In genomic region chr2:223797073-223797472, GRCh38 we compare ENCODE assay signal across 13 cellular contexts. TPM values are rescaled to one million over a fixed set of nuclear protein-coding genes. Genes with fewer than 3 reads are reported as not detected.
DNase-seq lines count a peak whose midpoint lies in the region; ATAC-seq, FAIRE-seq and TF ChIP-seq lines count a peak whose summit lies in the region.
"Had no signal": no experiment of that assay in that cellular context is flagged by ENCODE, and none has a peak within 500 bp of the region (broad histone marks: within the 10 kb centered on the region; RNA-seq: fewer than 3 reads in every experiment).

No MANE protein-coding gene starts in this region.

- H3K4me1 ChIP-seq in HepG2 (ENCODE audit: insufficient read depth, low read length) (peaks cover 11% of the 10 kb centered on the region; the same call in 1 of the 2 replicates), right lobe of liver (no peaks in the 10 kb centered on the region), lower lobe of right lung (no peaks in the 10 kb centered on the region)

- H3K9ac ChIP-seq in HepG2 (ENCODE audit: insufficient read depth, low read depth, low read length) = no peak overlapping the region

- no peaks in the 10 kb centered on the region for H3K9me3 ChIP-seq in HepG2 (ENCODE audit: low read length)
- no peaks in the 10 kb centered on the region for H3K9me3 ChIP-seq in right lobe of liver
- peaks cover 6% of the 10 kb centered on the region for H3K9me3 ChIP-seq in lower lobe of right lung
- H3K9me3 ChIP-seq: tibial artery had no signal

- H3K36me3 ChIP-seq in HepG2 (replicated peaks in 1 of 2; ENCODE audit: control insufficient read depth in 1 of 2, insufficient read depth in 2 of 2, low read length in 2 of 2) (no peaks in the 10 kb centered on the region), right lobe of liver (no peaks in the 10 kb centered on the region), brain microvascular endothelial cell (replicated peaks) (no peaks in the 10 kb centered on the region), lower lobe of right lung (no peaks in the 10 kb centered on the region)
- H3K36me3 ChIP-seq: tibial artery had no signal

- no peak for TF ChIP-seq CTCF in HepG2 (CRISPR knock-in tag; IDR thresholded peaks at IDR 0.05)
- no peak for TF ChIP-seq CTCF in right lobe of liver (IDR thresholded peaks at IDR 0.05)
- no peak for TF ChIP-seq CTCF in brain microvascular endothelial cell (IDR thresholded peaks at IDR 0.05; ENCODE audit: low read depth, low read length, missing control alignments)
- TF ChIP-seq CTCF in lower lobe of right lung (IDR thresholded peaks at IDR 0.05) = no peak

- H3K27ac ChIP-seq in HepG2 (ENCODE audit: extremely low read length, insufficient read depth, low read length) (no peak overlapping the region), right lobe of liver (no peak overlapping the region), brain microvascular endothelial cell (peak overlapping the region; percentile 34), lower lobe of right lung (peak overlapping the region; percentile 24)
- H3K27ac ChIP-seq: tibial artery had no signal

- no peaks in the 10 kb centered on the region for H4K20me1 ChIP-seq in HepG2 (ENCODE audit: insufficient read depth, low read length)

- in situ Hi-C loops in HepG2 (cut with HindIII; ENCODE audit: extremely low pct_ligation_motif_present, low pct_unique_long_range_greater_than_20kb) (loop anchor here (10.0 to 25.0 kb wide), 3 partner anchors 102 to 835 kb away; no protein-coding TSS in a partner anchor), brain microvascular endothelial cell (cut with HindIII; ENCODE audit: low pct_ligation_motif_present, low sequenced_read_pairs) (no loop called here)

- ATAC-seq in HepG2 (no peak), right lobe of liver (no peak), lower lobe of right lung (no peak)

- POLR2A ChIA-PET in HepG2 (lab: Yijun Ruan, JAX) = no interaction called here

- no peak for TF ChIP-seq EP300 in HepG2 (IDR thresholded peaks at IDR 0.05; ENCODE audit: low read depth in 2 of 2, low read length in 2 of 2)
- TF ChIP-seq EP300 in HepG2 (CRISPR knock-in tag; IDR thresholded peaks at IDR 0.05; ENCODE audit: borderline replicate concordance) = no peak

- no peak for TF ChIP-seq RAD21 in HepG2 (CRISPR knock-in tag; IDR thresholded peaks at IDR 0.05)

- FAIRE-seq in HepG2 (lab: Jason Lieb, UNC) (peak; percentile 28), urothelium cell line (lab: Jason Lieb, UNC) (no peak)

- no peaks in the 10 kb centered on the region for H3K27me3 ChIP-seq in HepG2 (ENCODE audit: control insufficient read depth in 1 of 2, insufficient read depth in 2 of 2, low read length in 2 of 2)
- H3K27me3 ChIP-seq in right lobe of liver = no peaks in the 10 kb centered on the region
- H3K27me3 ChIP-seq in brain microvascular endothelial cell (replicated peaks) = no peaks in the 10 kb centered on the region
- no peaks in the 10 kb centered on the region for H3K27me3 ChIP-seq in lower lobe of right lung (ENCODE audit: low read depth)
- H3K27me3 ChIP-seq: tibial artery had no signal

- CTCF ChIA-PET in HepG2 (lab: Yijun Ruan, JAX; ENCODE audit: low intra/inter-chr PET ratio, low total read pairs) = interaction anchor here (1.9 to 2.0 kb wide), 2 partner anchors 70 to 105 kb away, joined by 6 to 22 read pairs; no protein-coding TSS in a partner anchor

- no peak overlapping the region for H2AFZ ChIP-seq in HepG2 (ENCODE audit: low read length)

- no TSS peak for BruUV-seq in HepG2 (replicated peaks; lab: Mats Ljungman, UMichigan)

- 92% methylated on average over 6 of the region's 6 CpGs for WGBS in HepG2 (ENCODE audit: low lambda C conversion rate)
- 77% methylated on average over 6 of the region's 6 CpGs for WGBS in right lobe of liver (ENCODE audit: insufficient coverage, low coverage, low lambda C conversion rate, missing lambda C conversion rate)

- peaks cover 2% of the 10 kb centered on the region for H3K79me2 ChIP-seq in HepG2 (ENCODE audit: insufficient read depth, low read length)

- intact Hi-C loops in HepG2 (cut with micrococcal nuclease; ENCODE audit: unreplicated experiment) (no loop called here), right lobe of liver (cut with DNase I) (no loop called here), lower lobe of right lung (cut with DNase I) (no loop called here)

- H3K4me2 ChIP-seq in HepG2 (ENCODE audit: low read depth, low read length) = no peak overlapping the region

- DNase-seq in HepG2 (ENCODE audit: low spot score) (no peak), right lobe of liver (no peak), brain microvascular endothelial cell (peak; percentile 80), lower lobe of right lung (no peak), urothelium cell line (ENCODE audit: low spot score) (peak; percentile 55)
- no peak for DNase-seq in activated naive CD4-positive, alpha-beta T cell (lab: John Stamatoyannopoulos, UW)
- DNase-seq in stimulated activated CD4-positive, alpha-beta T cell treated with anti-CD3 and anti-CD28 coated beads, Interleukin-15, amount 100 ng/mL, for 24 hours = no peak
- no peak for DNase-seq in stimulated activated CD4-positive, alpha-beta T cell treated with anti-CD3 and anti-CD28 coated beads, Interleukin-4, amount 100 ng/mL, for 1 hour
- DNase-seq: effector CD8-positive, alpha-beta T cell; NCI-H187; retina; tibial artery had no signal

- no peak for TF ChIP-seq POLR2A in HepG2 (IDR thresholded peaks at IDR 0.05; ENCODE audit: insufficient read depth in 1 of 2, low read depth in 2 of 2, low read length in 2 of 2)
- TF ChIP-seq POLR2A in right lobe of liver (IDR thresholded peaks at IDR 0.05) = no peak

- H3K4me3 ChIP-seq in HepG2 (replicated peaks in 1 of 3; ENCODE audit: insufficient read depth in 1 of 3, low read depth in 2 of 3, low read length in 3 of 3) = no peak overlapping the region
- no peak overlapping the region for H3K4me3 ChIP-seq in right lobe of liver
- no peak overlapping the region for H3K4me3 ChIP-seq in brain microvascular endothelial cell (ENCODE audit: low read depth, low read length)
- no peak overlapping the region for H3K4me3 ChIP-seq in lower lobe of right lung
- H3K4me3 ChIP-seq: GM12878, tibial artery had no signal

TF ChIP-seq in HepG2, 621 proteins besides CTCF, POLR2A, EP300 and RAD21 (continues in another document):
- no peak for TF ChIP-seq ZNF230 (CRISPR knock-in tag; IDR thresholded peaks at IDR 0.05)
- TF ChIP-seq ZNF280D (CRISPR knock-in tag; IDR thresholded peaks at IDR 0.05) = no peak

RNA-seq across cellular contexts. Expression of gene AP1S3, which starts 40.3 kb away (rescaled TPM):
- total RNA-seq in HepG2 (2016; rRNA removed; fragmentation: Illumina TruSeq; extraction: Trizol) (16.3 and 26.3 TPM in 2 replicates), right lobe of liver (10 to 100 TPM in 1 of 6 experiments, 1 to 10 TPM in 5; 1.3 to 12.7 (median 3.2) TPM), lower lobe of right lung (6.4 TPM)
- 6.3 and 6.8 TPM in 2 replicates for total RNA-seq in HepG2 (2016; cell fraction: cytosol; rRNA removed; fragmentation: Illumina TruSeq; extraction: Trizol; ENCODE audit: low read depth)
- total RNA-seq in HepG2 (2016; cell fraction: insoluble cytoplasmic fraction; rRNA removed; fragmentation: Illumina TruSeq; extraction: Trizol) = 16.9 and 26.4 TPM in 2 replicates
- 10.6 and 12.4 TPM in 2 replicates for total RNA-seq in HepG2 (2016; cell fraction: membrane; rRNA removed; fragmentation: Illumina TruSeq; extraction: Trizol)
- total RNA-seq in HepG2 (2016; cell fraction: nucleus; rRNA removed; fragmentation: Illumina TruSeq; extraction: Trizol) = 10.5 and 13.1 TPM in 2 replicates
- polyA plus RNA-seq in HepG2 (2011; rRNA removed) = 2.9 and 3.0 TPM in 2 replicates
- polyA plus RNA-seq in HepG2 (2011; cell fraction: cytosol; rRNA removed) = 2.0 and 2.4 TPM in 2 replicates
- polyA plus RNA-seq in HepG2 (2011; cell fraction: nucleus; rRNA removed) = 1.2 TPM in 2 replicates
- 2.1 and 3.0 TPM in 2 replicates for polyA plus RNA-seq in HepG2 (2012)
- 1.8 and 2.4 TPM in 2 replicates for polyA plus RNA-seq in HepG2 (2016; cell fraction: cytosol; fragmentation: Illumina TruSeq; extraction: Trizol; ENCODE audit: low read depth)
- polyA plus RNA-seq in HepG2 (2016; cell fraction: insoluble cytoplasmic fraction; fragmentation: Illumina TruSeq; extraction: Trizol; ENCODE audit: low read depth) = 17.8 and 18.6 TPM in 2 replicates
- polyA plus RNA-seq in HepG2 (2016; cell fraction: membrane; fragmentation: Illumina TruSeq; extraction: Trizol; ENCODE audit: low read depth) = 4.3 and 5.4 TPM in 2 replicates
- 8.0 and 11.0 TPM in 2 replicates for polyA plus RNA-seq in HepG2 (2016; cell fraction: nucleus; fragmentation: Illumina TruSeq; extraction: Trizol; ENCODE audit: insufficient read depth, low read depth)
- 3.3 and 6.3 TPM in 2 replicates for polyA minus RNA-seq in HepG2 (2011; rRNA and poly(A)+ RNA removed; ENCODE audit: low replicate concordance)
- 3.7 and 4.2 TPM in 2 replicates for polyA minus RNA-seq in HepG2 (2011; cell fraction: cytosol; rRNA and poly(A)+ RNA removed)
- 3.2 and 8.6 TPM in 2 replicates for polyA minus RNA-seq in HepG2 (2011; cell fraction: nucleus; rRNA and poly(A)+ RNA removed)

Comparison
In these comparisons a context has a peak if more than half of its experiments do, and no peak if none do; other contexts are left out.
1. DNase-seq: peak in brain microvascular endothelial cell (single experiment) and urothelium cell line (single experiment); none in HepG2 (single experiment), right lobe of liver (0 of 3), lower lobe of right lung (single experiment), activated naive CD4-positive, alpha-beta T cell (0 of 4), stimulated activated CD4-positive, alpha-beta T cell treated with anti-CD3 and anti-CD28 coated beads, Interleukin-15, amount 100 ng/mL, for 24 hours (single experiment) and stimulated activated CD4-positive, alpha-beta T cell treated with anti-CD3 and anti-CD28 coated beads, Interleukin-4, amount 100 ng/mL, for 1 hour (single experiment).
2. H3K27ac ChIP-seq: peak in brain microvascular endothelial cell (single experiment) and lower lobe of right lung (single experiment); none in HepG2 (single experiment) and right lobe of liver (0 of 3).